In genomic region chr17:45894022-45894784, GRCh38 we compare ENCODE assay signal across 8 cellular contexts. TPM values are rescaled to one million over a fixed set of nuclear protein-coding genes. Genes with fewer than 3 reads are reported as not detected.
DNase-seq lines count a peak whose midpoint lies in the region; ATAC-seq lines count a peak whose summit lies in the region.

Gene MAPT (plus strand): TSS chr17:45894554. CDS start chr17:45962338, 67,784 bp downstream.

- ATAC-seq in HG02571 (IDR thresholded peaks at IDR 0.05; ENCODE audit: unreplicated experiment): peak; percentile 56

- H3K4me1 ChIP-seq in urinary bladder (ENCODE audit: insufficient read depth): no peaks in the 10 kb centered on the region

- H3K36me3 ChIP-seq in urinary bladder (ENCODE audit: insufficient read depth): no peaks in the 10 kb centered on the region

- H3K4me3 ChIP-seq in urinary bladder (ENCODE audit: low read depth, low read length): peak within 1 kb of the TSS; percentile 45

- DNase-seq in DMS53 (lab: John Stamatoyannopoulos, UW): peak; percentile 98
- DNase-seq in NCI-H1694 (lab: John Stamatoyannopoulos, UW): peak; percentile 65
- peak; percentile 71 for DNase-seq in T-helper 9 cell
- peak; percentile 97 for DNase-seq in astrocyte of the hippocampus (ENCODE audit: low read depth, low spot score)
- DNase-seq in hepatic stellate cell (ENCODE audit: low spot score): peak; percentile 93
- DNase-seq in pulmonary artery endothelial cell (ENCODE audit: low read depth, low spot score): peak; percentile 74

- WGBS in urinary bladder: 2% methylated on average over 96 of the region's 97 CpGs

- H3K27ac ChIP-seq in urinary bladder (ENCODE audit: low read depth): no peak within 1 kb of the TSS

RNA-seq across cellular contexts. Expression of gene MAPT, which starts in this region (rescaled TPM):
- total RNA-seq in pulmonary artery endothelial cell: 0.07 and 0.18 TPM in 2 replicates
- total RNA-seq in urinary bladder: 3.4 TPM
- polyA plus RNA-seq in urinary bladder: 21.1 TPM

Comparison
In these comparisons a context has a peak if more than half of its experiments do, and no peak if none do; other contexts are left out.
1. Peak in DNase-seq in pulmonary artery endothelial cell; RNA of the gene not detected or under 1 TPM.